Comparison of ENCODE assay signal across 15 cellular contexts in the genomic region with DNA sequence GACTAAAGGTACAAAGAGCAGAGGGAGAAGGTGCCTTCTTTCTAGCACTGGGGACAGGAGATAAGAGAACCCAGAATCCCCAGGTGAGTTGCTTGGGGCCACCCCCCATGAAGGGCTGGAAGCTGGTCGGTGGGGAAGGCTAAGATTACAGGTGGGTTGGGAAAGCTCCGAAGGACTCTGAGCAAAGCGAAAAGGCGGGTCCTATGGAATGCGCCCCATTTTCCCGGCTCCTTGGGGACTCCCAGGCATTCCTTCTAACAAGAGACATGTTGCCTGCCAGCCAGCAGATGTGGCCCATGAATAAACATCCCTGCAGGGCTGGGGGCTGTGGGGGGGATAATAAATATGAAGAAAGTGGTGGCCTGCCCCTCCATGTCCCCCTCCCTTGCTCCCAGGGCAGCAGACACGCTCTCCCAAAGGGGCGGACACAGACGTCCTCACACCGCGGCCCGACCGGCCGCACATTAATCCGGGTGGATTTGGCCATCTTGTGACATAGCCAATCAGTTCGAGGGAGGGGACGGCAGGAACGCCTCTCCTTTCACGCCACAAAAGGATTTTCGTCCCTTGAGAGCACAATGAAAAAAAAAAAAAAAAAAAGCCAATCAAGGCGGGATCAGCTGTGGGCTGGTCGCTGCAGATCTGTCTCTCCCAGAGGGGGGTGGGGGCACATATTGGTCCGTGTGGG.
A peak's percentile ranks its signal among the peaks of the same experiment; 100 is the strongest.
DNase-seq lines count a peak whose midpoint lies in the region; ATAC-seq and TF ChIP-seq lines count a peak whose summit lies in the region.
"Had no signal": no experiment of that assay in that cellular context is flagged by ENCODE, and none has a peak within 500 bp of the region (broad histone marks: within the 10 kb centered on the region; RNA-seq: fewer than 3 reads in every experiment).

No MANE protein-coding gene starts in this region.

- H3K9me3 ChIP-seq in duodenal mucosa (ENCODE audit: control insufficient read depth in 1 of 2, low read length in 2 of 2) (no peaks in the 10 kb centered on the region), suprapubic skin (no peaks in the 10 kb centered on the region)
- H3K9me3 ChIP-seq: testis had no signal

- TF ChIP-seq CTCF in suprapubic skin (IDR thresholded peaks at IDR 0.05): no peak

- H3K4ac ChIP-seq in mesendoderm (ENCODE audit: low read depth, low read length): no peak overlapping the region

- no peak overlapping the region for H3K23ac ChIP-seq in mesendoderm (ENCODE audit: low read length)

- no peak overlapping the region for H2AK5ac ChIP-seq in mesendoderm (ENCODE audit: low read length)

- H3K79me1 ChIP-seq in mesendoderm (ENCODE audit: low read length): no peaks in the 10 kb centered on the region

- TF ChIP-seq EP300 in suprapubic skin (IDR thresholded peaks at IDR 0.05): no peak

- no peak overlapping the region for H3K27ac ChIP-seq in duodenal mucosa (ENCODE audit: low read depth, low read length)
- H3K27ac ChIP-seq in mesendoderm (ENCODE audit: low read depth, low read length): no peak overlapping the region
- no peak overlapping the region for H3K27ac ChIP-seq in suprapubic skin
- H3K27ac ChIP-seq: testis had no signal

- TF ChIP-seq POLR2A in suprapubic skin (IDR thresholded peaks at IDR 0.05): no peak

- H3K4me2 ChIP-seq in mesendoderm (ENCODE audit: low read length): peak overlapping the region; percentile 13

- WGBS in mesendoderm (ENCODE audit: extremely low coverage, insufficient coverage, low lambda C conversion rate): no CpG with 5 or more reads among the region's 23 CpGs
- 3% methylated on average over 16 of the region's 23 CpGs for WGBS in suprapubic skin

- no peak overlapping the region for H2BK15ac ChIP-seq in mesendoderm (replicated peaks; ENCODE audit: low read depth)

- peaks cover 13 to 18% of the 10 kb centered on the region in 2 donors for H3K4me1 ChIP-seq in duodenal mucosa (ENCODE audit: control insufficient read depth in 1 of 2, insufficient read depth in 2 of 2, low read length in 2 of 2)
- H3K4me1 ChIP-seq in mesendoderm (ENCODE audit: control insufficient read depth, low read depth, low read length): peaks cover 2% of the 10 kb centered on the region
- H3K4me1 ChIP-seq in suprapubic skin: peaks cover 9% of the 10 kb centered on the region

- no peak overlapping the region for H4K5ac ChIP-seq in mesendoderm (ENCODE audit: low read length)

- H3K9ac ChIP-seq in duodenal mucosa (ENCODE audit: low read depth in 1 of 2, low read length in 2 of 2) (peak overlapping the region; percentile 23 to 26), mesendoderm (ENCODE audit: low read length) (no peak overlapping the region)

- ATAC-seq in HG02973 (IDR thresholded peaks at IDR 0.05; ENCODE audit: unreplicated experiment): no peak
- ATAC-seq: natural killer cell, Panc1, T-helper 17 cell had no signal

- no peak overlapping the region for H2BK5ac ChIP-seq in mesendoderm (ENCODE audit: low read length)

- H3K36me3 ChIP-seq in duodenal mucosa (ENCODE audit: control insufficient read depth in 1 of 2, insufficient read depth in 2 of 2, low read length in 2 of 2) (no peaks in the 10 kb centered on the region), mesendoderm (ENCODE audit: control insufficient read depth, insufficient read depth, low read length) (no peaks in the 10 kb centered on the region), suprapubic skin (no peaks in the 10 kb centered on the region)

- no peak overlapping the region for H3K56ac ChIP-seq in mesendoderm (ENCODE audit: low read length)

- H3K4me3 ChIP-seq in duodenal mucosa (ENCODE audit: low read depth in 1 of 2, low read length in 2 of 2) (peak overlapping the region; percentile 62 to 69), mesendoderm (ENCODE audit: low read length) (no peak overlapping the region), suprapubic skin (peak overlapping the region; percentile 11)

- H3K18ac ChIP-seq in mesendoderm (ENCODE audit: low read length): no peak overlapping the region

- H3K79me2 ChIP-seq in mesendoderm (ENCODE audit: control insufficient read depth, insufficient read depth, low read length): no peaks in the 10 kb centered on the region

- H3K27me3 ChIP-seq in duodenal mucosa (ENCODE audit: control insufficient read depth in 1 of 2, insufficient read depth in 2 of 2, low read length in 2 of 2) (no peaks in the 10 kb centered on the region), mesendoderm (ENCODE audit: insufficient read depth, low read length, poor library complexity) (peaks cover 28% of the 10 kb centered on the region), suprapubic skin (peaks cover 55% of the 10 kb centered on the region)
- H3K27me3 ChIP-seq: testis had no signal

- H4K8ac ChIP-seq in mesendoderm (ENCODE audit: low read depth, low read length): no peak overlapping the region

- DNase-seq in NCI-H82 (lab: John Stamatoyannopoulos, UW): peak; percentile 68
- DNase-seq in NCI-H82 treated with DMSO at 0.1 percent for 48 hours (lab: John Stamatoyannopoulos, UW; ENCODE audit: unreplicated experiment): no peak
- peak; percentile 33 for DNase-seq in mesendoderm
- DNase-seq in suprapubic skin (ENCODE audit: low spot score in 2 of 2): no peak
- no peak for DNase-seq in AML-193 (lab: John Stamatoyannopoulos, UW)
- DNase-seq in activated CD8-positive, alpha-beta memory T cell treated with anti-CD3 and anti-CD28 coated beads, Interleukin-2, amount 50 U/mL, for 48 hours: no peak
- DNase-seq: activated CD4-positive, alpha-beta T cell treated with anti-CD3 and anti-CD28 coated beads for 4 hours; activated T-cell treated with anti-CD3 and anti-CD28 coated beads, Interleukin-2, amount 50 U/mL, for 48 hours; natural killer cell; NCI-H1092 treated with DMSO at 0.1 percent for 48 hours; T-helper 17 cell; testis had no signal

- no peak overlapping the region for H2BK120ac ChIP-seq in mesendoderm (ENCODE audit: low read depth, low read length)

Comparison
In these comparisons a context has a peak if more than half of its experiments do, and no peak if none do; other contexts are left out.
1. DNase-seq: peak in NCI-H82 (single experiment) and mesendoderm (single experiment); none in NCI-H82 treated with DMSO at 0.1 percent for 48 hours (single experiment), suprapubic skin (0 of 2), AML-193 (0 of 2) and activated CD8-positive, alpha-beta memory T cell treated with anti-CD3 and anti-CD28 coated beads, Interleukin-2, amount 50 U/mL, for 48 hours (single experiment).